ENCODE assay signal across 8 cellular contexts in the genomic region with DNA sequence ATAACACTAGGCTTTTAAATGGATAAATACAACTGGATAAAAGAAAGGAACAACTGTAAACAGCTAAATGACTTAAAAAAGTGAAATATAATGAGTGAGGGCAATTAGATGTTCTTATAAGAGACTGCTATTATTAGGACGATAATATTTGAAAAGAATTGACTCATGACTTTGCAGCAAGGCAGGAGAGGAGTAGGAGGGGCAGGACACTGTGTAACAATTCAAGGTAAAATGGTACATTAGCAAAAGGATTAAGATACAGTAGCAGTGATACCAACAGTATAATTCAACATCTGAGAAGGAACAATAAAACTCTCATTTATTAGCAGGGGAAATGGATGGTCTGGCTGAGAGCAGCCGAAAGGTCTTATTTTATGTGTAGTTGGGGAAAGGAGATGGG.
"Had no signal": no experiment of that assay in that cellular context is flagged by ENCODE, and none has a peak within 500 bp of the region (broad histone marks: within the 10 kb centered on the region; RNA-seq: fewer than 3 reads in every experiment).

No MANE protein-coding gene starts in this region.

- ATAC-seq: HCT116, HepG2 had no signal

- H3K4me1 ChIP-seq: HAP-1 had no signal

- H3K9me3 ChIP-seq: HAP-1 had no signal

- DNase-seq: GM23248, GOT3, H7, HFFc6 had no signal

- H3K36me3 ChIP-seq: HAP-1 had no signal

- H3K4me3 ChIP-seq: GM23248, HAP-1 had no signal

- H3K27ac ChIP-seq: GM23248, HL-60 had no signal
